25 cellular contexts compared by ENCODE assay signal in genomic region chr12:9052610-9053009, GRCh38.
DNase-seq lines count a peak whose midpoint lies in the region; ATAC-seq and TF ChIP-seq lines count a peak whose summit lies in the region.
"Had no signal": no experiment of that assay in that cellular context is flagged by ENCODE, and none has a peak within 500 bp of the region (broad histone marks: within the 10 kb centered on the region; RNA-seq: fewer than 3 reads in every experiment).

No MANE protein-coding gene starts in this region.

- H3K27ac Mint-ChIP-seq in CD8-positive, alpha-beta memory T cell: peak overlapping the region in 6 of 8 donors; percentile 33 to 93 (median 46)
- H3K27ac Mint-ChIP-seq: B cell; CD4-positive, alpha-beta T cell; CD8-positive, alpha-beta T cell had no signal

- in situ Hi-C loops in transverse colon (cut with MboI; ENCODE audit: low pct_ligation_motif_present in 1 of 4, low pct_unique_long_range_greater_than_20kb in 1 of 4, low sequenced_read_pairs in 3 of 4): loop anchor here in 1 of 4 donors (25.0 kb wide), 1 partner anchor 365 kb away; the partner anchor contains the start of gene RIMKLB

- peaks cover 22 to 55% (median 28%) of the 10 kb centered on the region in 3 donors for H3K4me1 Mint-ChIP-seq in CD8-positive, alpha-beta memory T cell
- H3K4me1 Mint-ChIP-seq: B cell had no signal

- H3K27ac ChIP-seq in CD8-positive, alpha-beta memory T cell (ENCODE audit: low read depth, low read length): no peak overlapping the region
- H3K27ac ChIP-seq in vagina (peak overlapping the region; percentile 15), transverse colon (no peak overlapping the region)
- H3K27ac ChIP-seq: BLaER1 treated with 17β-estradiol and CSF1 and Interleukin-3, amounts not matched to agents 10 nM and 100 nM; C4-2B had no signal

- H3K9me3 ChIP-seq in CD8-positive, alpha-beta memory T cell (ENCODE audit: low read length): no peaks in the 10 kb centered on the region
- H3K9me3 ChIP-seq in vagina (no peaks in the 10 kb centered on the region), transverse colon (no peaks in the 10 kb centered on the region)

- POLR2A ChIA-PET in CD8-positive, alpha-beta memory T cell (lab: Charles Lee): no interaction called here

- CTCF ChIA-PET in CD8-positive, alpha-beta memory T cell (lab: Charles Lee): no interaction called here

- no peak overlapping the region for H3K4me3 Mint-ChIP-seq in CD8-positive, alpha-beta memory T cell
- H3K4me3 Mint-ChIP-seq: B cell; CD4-positive, alpha-beta T cell; CD8-positive, alpha-beta T cell had no signal

- no peaks in the 10 kb centered on the region for H3K9me3 Mint-ChIP-seq in CD8-positive, alpha-beta memory T cell
- H3K9me3 Mint-ChIP-seq: CD4-positive, alpha-beta T cell; CD8-positive, alpha-beta T cell had no signal

- H3K27me3 Mint-ChIP-seq in CD8-positive, alpha-beta memory T cell: peaks cover 0 to 2% of the 10 kb centered on the region in 2 donors
- H3K27me3 Mint-ChIP-seq: CD4-positive, alpha-beta T cell had no signal

- no peak for TF ChIP-seq EP300 in transverse colon (IDR thresholded peaks at IDR 0.05; ENCODE audit: low read depth)

- ATAC-seq in SK-N-SH treated with all-trans-retinoic acid at 6 μM for 48 hours: peak; percentile 42; the same call in 2 of the 3 replicates
- ATAC-seq in HG02970 (IDR thresholded peaks at IDR 0.05; ENCODE audit: low FRiP score, unreplicated experiment): no peak
- ATAC-seq: CD8-positive, alpha-beta T cell; GM12878 had no signal

- DNase-seq in CD8-positive, alpha-beta memory T cell: no peak
- DNase-seq in fibroblast of the aortic adventitia (ENCODE audit: low read depth) (peak; percentile 4), vagina (ENCODE audit: extremely low spot score in 2 of 2) (no peak), transverse colon (no peak), epidermal melanocyte (ENCODE audit: insufficient read length, low spot score) (no peak), erythroblast (lab: John Stamatoyannopoulos, UW) (no peak)
- DNase-seq: 8988T; ACHN; AML-193; CD4-positive, alpha-beta T cell; CD8-positive, alpha-beta T cell; COR-L47; DMS 273 treated with DMSO at 0.1 percent for 48 hours; DMS153; DMS53; DMS79; DND-41; EL; GDM1 had no signal

- 60 to 83% methylated on average over 1 of the region's 1 CpG for WGBS in transverse colon (ENCODE audit: low coverage in 1 of 2), 2 donors

- intact Hi-C loops in vagina (cut with DNase I): no loop called here
- intact Hi-C loops in transverse colon (cut with DNase I; ENCODE audit: low total_unique reads): no loop called here

- peaks cover 7% of the 10 kb centered on the region for H3K4me1 ChIP-seq in CD8-positive, alpha-beta memory T cell (ENCODE audit: insufficient read depth, low read length)
- H3K4me1 ChIP-seq in vagina: peaks cover 19% of the 10 kb centered on the region
- H3K4me1 ChIP-seq in transverse colon: no peaks in the 10 kb centered on the region

- no peaks in the 10 kb centered on the region for H3K27me3 ChIP-seq in CD8-positive, alpha-beta memory T cell (ENCODE audit: insufficient read depth, low read length, poor library complexity, severe bottlenecking)
- H3K27me3 ChIP-seq in vagina: no peaks in the 10 kb centered on the region
- H3K27me3 ChIP-seq in transverse colon: no peaks in the 10 kb centered on the region
- H3K27me3 ChIP-seq: BLaER1 treated with 17β-estradiol and CSF1 and Interleukin-3, amounts not matched to agents 10 nM and 100 nM had no signal

- TF ChIP-seq CTCF in fibroblast of the aortic adventitia (IDR thresholded peaks at IDR 0.05; ENCODE audit: insufficient read depth, low read length): no peak
- TF ChIP-seq CTCF in vagina (IDR thresholded peaks at IDR 0.05): no peak
- TF ChIP-seq CTCF in transverse colon (IDR thresholded peaks at IDR 0.05): no peak

- H3K36me3 Mint-ChIP-seq in CD8-positive, alpha-beta memory T cell: peaks cover 0 to 49% (median 14%) of the 10 kb centered on the region in 3 donors

- H3K36me3 ChIP-seq in CD8-positive, alpha-beta memory T cell (ENCODE audit: insufficient read depth, low read length): no peaks in the 10 kb centered on the region
- no peaks in the 10 kb centered on the region for H3K36me3 ChIP-seq in vagina
- H3K36me3 ChIP-seq in transverse colon: no peaks in the 10 kb centered on the region
- H3K36me3 ChIP-seq: BLaER1 treated with 17β-estradiol and CSF1 and Interleukin-3, amounts not matched to agents 10 nM and 100 nM had no signal

- H3K4me3 ChIP-seq in CD8-positive, alpha-beta memory T cell (ENCODE audit: low read length): no peak overlapping the region
- H3K4me3 ChIP-seq in fibroblast of the aortic adventitia (ENCODE audit: low read depth, low read length) (no peak overlapping the region), vagina (no peak overlapping the region), transverse colon (no peak overlapping the region)
- H3K4me3 ChIP-seq: BLaER1 treated with 17β-estradiol and CSF1 and Interleukin-3, amounts not matched to agents 10 nM and 100 nM; GM12878 had no signal

- no peak for TF ChIP-seq POLR2A in vagina (IDR thresholded peaks at IDR 0.05)
- no peak for TF ChIP-seq POLR2A in transverse colon (IDR thresholded peaks at IDR 0.05)
- TF ChIP-seq POLR2A in erythroblast (IDR thresholded peaks at IDR 0.05; ENCODE audit: low read length): no peak

TF ChIP-seq in SK-N-SH treated with all-trans-retinoic acid at 6 μM for 48 hours, 23 proteins besides CTCF, POLR2A, EP300 and RAD21:
- TF ChIP-seq SNAI2 (CRISPR knock-in tag; IDR thresholded peaks at IDR 0.05) (no peak), ZNF8 (CRISPR knock-in tag; IDR thresholded peaks at IDR 0.05) (no peak), RARB (CRISPR knock-in tag; IDR thresholded peaks at IDR 0.05) (no peak), TCF4 (CRISPR knock-in tag; IDR thresholded peaks at IDR 0.05; ENCODE audit: borderline replicate concordance) (no peak), ZC3H10 (CRISPR knock-in tag; IDR thresholded peaks at IDR 0.05) (no peak), GLIS3 (CRISPR knock-in tag; IDR thresholded peaks at IDR 0.05) (no peak), ISL1 (CRISPR knock-in tag; IDR thresholded peaks at IDR 0.05) (peak; percentile 54), ZNF70 (CRISPR knock-in tag; IDR thresholded peaks at IDR 0.05) (no peak), BACH2 (CRISPR knock-in tag; IDR thresholded peaks at IDR 0.05; ENCODE audit: borderline replicate concordance) (no peak)
- TF ChIP-seq, protein P1, sequence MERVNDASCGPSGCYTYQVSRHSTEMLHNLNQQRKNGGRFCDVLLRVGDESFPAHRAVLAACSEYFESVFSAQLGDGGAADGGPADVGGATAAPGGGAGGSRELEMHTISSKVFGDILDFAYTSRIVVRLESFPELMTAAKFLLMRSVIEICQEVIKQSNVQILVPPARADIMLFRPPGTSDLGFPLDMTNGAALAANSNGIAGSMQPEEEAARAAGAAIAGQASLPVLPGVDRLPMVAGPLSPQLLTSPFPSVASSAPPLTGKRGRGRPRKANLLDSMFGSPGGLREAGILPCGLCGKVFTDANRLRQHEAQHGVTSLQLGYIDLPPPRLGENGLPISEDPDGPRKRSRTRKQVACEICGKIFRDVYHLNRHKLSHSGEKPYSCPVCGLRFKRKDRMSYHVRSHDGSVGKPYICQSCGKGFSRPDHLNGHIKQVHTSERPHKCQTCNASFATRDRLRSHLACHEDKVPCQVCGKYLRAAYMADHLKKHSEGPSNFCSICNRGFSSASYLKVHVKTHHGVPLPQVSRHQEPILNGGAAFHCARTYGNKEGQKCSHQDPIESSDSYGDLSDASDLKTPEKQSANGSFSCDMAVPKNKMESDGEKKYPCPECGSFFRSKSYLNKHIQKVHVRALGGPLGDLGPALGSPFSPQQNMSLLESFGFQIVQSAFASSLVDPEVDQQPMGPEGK (CRISPR knock-in tag; IDR thresholded peaks at IDR 0.05; ENCODE audit: borderline replicate concordance): no peak
- TF ChIP-seq, protein P2, sequence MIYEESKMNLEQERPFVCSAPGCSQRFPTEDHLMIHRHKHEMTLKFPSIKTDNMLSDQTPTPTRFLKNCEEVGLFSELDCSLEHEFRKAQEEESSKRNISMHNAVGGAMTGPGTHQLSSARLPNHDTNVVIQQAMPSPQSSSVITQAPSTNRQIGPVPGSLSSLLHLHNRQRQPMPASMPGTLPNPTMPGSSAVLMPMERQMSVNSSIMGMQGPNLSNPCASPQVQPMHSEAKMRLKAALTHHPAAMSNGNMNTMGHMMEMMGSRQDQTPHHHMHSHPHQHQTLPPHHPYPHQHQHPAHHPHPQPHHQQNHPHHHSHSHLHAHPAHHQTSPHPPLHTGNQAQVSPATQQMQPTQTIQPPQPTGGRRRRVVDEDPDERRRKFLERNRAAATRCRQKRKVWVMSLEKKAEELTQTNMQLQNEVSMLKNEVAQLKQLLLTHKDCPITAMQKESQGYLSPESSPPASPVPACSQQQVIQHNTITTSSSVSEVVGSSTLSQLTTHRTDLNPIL (CRISPR knock-in tag; IDR thresholded peaks at IDR 0.05; ENCODE audit: low read depth): peak; percentile 64; the same call in 1 of the 2 replicates
- TF ChIP-seq, protein P3, sequence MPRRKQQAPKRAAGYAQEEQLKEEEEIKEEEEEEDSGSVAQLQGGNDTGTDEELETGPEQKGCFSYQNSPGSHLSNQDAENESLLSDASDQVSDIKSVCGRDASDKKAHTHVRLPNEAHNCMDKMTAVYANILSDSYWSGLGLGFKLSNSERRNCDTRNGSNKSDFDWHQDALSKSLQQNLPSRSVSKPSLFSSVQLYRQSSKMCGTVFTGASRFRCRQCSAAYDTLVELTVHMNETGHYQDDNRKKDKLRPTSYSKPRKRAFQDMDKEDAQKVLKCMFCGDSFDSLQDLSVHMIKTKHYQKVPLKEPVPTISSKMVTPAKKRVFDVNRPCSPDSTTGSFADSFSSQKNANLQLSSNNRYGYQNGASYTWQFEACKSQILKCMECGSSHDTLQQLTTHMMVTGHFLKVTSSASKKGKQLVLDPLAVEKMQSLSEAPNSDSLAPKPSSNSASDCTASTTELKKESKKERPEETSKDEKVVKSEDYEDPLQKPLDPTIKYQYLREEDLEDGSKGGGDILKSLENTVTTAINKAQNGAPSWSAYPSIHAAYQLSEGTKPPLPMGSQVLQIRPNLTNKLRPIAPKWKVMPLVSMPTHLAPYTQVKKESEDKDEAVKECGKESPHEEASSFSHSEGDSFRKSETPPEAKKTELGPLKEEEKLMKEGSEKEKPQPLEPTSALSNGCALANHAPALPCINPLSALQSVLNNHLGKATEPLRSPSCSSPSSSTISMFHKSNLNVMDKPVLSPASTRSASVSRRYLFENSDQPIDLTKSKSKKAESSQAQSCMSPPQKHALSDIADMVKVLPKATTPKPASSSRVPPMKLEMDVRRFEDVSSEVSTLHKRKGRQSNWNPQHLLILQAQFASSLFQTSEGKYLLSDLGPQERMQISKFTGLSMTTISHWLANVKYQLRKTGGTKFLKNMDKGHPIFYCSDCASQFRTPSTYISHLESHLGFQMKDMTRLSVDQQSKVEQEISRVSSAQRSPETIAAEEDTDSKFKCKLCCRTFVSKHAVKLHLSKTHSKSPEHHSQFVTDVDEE (CRISPR knock-in tag; IDR thresholded peaks at IDR 0.05): no peak
